In the genomic region with DNA sequence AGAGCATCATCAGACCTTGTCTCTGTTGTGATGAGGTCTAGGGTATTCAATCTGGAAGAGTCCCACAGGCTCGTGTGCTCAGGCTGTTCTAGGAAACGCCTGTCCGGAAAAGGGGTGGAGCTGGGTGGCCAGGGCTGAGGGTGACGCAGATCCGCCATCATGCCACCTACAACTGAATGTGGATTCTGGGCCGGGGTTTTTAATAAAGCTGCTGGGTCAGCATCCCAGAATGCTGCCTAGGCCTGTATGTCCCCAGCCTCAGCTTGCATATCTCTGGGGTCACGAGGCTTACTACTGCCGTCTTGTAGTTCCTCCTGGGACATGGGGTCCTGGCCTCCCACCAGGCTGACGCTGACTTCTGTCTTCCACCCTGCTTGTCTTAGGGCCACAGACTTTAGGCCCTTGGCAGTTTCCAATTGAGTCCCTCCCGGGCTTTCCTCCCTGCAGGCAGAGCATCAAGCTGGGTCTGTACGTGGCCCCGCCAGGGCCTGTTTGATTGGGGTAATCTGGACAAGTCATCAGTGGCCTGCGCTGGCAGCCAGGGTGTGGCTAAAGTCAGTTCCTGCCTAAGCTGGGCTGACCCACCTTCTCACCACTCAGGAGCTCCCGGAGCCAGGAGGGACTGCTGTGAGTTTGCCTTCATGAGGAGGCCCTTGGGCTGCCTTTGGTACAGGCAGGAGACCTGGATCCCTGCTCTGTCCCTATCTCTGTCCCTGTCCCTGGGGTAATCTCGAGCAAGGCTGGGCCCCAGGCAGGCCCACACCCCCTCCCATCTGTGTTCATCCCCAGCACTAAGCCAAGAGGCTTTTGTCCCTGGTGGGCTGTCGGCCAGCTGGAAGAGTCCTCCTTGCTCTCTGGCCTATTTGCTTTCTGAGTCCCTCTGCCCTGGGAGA, we compare ENCODE assay signal across 8 cellular contexts.
A peak's percentile ranks its signal among the peaks of the same experiment; 100 is the strongest.
DNase-seq lines count a peak whose midpoint lies in the region; ATAC-seq and TF ChIP-seq lines count a peak whose summit lies in the region.

No MANE protein-coding gene starts in this region.

- no peaks in the 10 kb centered on the region for H3K9me3 Mint-ChIP-seq in activated CD4-positive, alpha-beta memory T cell treated with anti-CD3 and anti-CD28 coated beads, Interleukin-2, amount 10 ng/mL, durations not matched to agents 7 days and 5 days
- no peaks in the 10 kb centered on the region for H3K9me3 Mint-ChIP-seq in activated CD4-positive, alpha-beta memory T cell treated with anti-CD3 and anti-CD28 coated beads for 36 hours
- H3K9me3 Mint-ChIP-seq in type B pancreatic cell, result no peaks in the 10 kb centered on the region

- H3K27me3 Mint-ChIP-seq in activated CD4-positive, alpha-beta memory T cell treated with anti-CD3 and anti-CD28 coated beads, Interleukin-2, amount 10 ng/mL, durations not matched to agents 7 days and 5 days, result no peaks in the 10 kb centered on the region
- H3K27me3 Mint-ChIP-seq in activated CD4-positive, alpha-beta memory T cell treated with anti-CD3 and anti-CD28 coated beads for 36 hours, result no peaks in the 10 kb centered on the region
- no peaks in the 10 kb centered on the region for H3K27me3 Mint-ChIP-seq in type B pancreatic cell

- H2AFZ ChIP-seq in mesenchymal stem cell (ENCODE audit: low read depth, low read length), result no peak overlapping the region

- intact Hi-C loops in activated CD4-positive, alpha-beta memory T cell treated with anti-CD3 and anti-CD28 coated beads for 36 hours (cut with micrococcal nuclease), result no loop called here
- intact Hi-C loops in colonic mucosa (cut with DNase I), result no loop called here

- peaks cover 65% of the 10 kb centered on the region for H3K4me1 Mint-ChIP-seq in activated CD4-positive, alpha-beta memory T cell treated with anti-CD3 and anti-CD28 coated beads, Interleukin-2, amount 10 ng/mL, durations not matched to agents 7 days and 5 days
- peaks cover 47% of the 10 kb centered on the region for H3K4me1 Mint-ChIP-seq in activated CD4-positive, alpha-beta memory T cell treated with anti-CD3 and anti-CD28 coated beads for 36 hours (ENCODE audit: low read depth)
- peaks cover 27% of the 10 kb centered on the region for H3K4me1 Mint-ChIP-seq in type B pancreatic cell (ENCODE audit: unreplicated experiment)

- no peak overlapping the region for H4K8ac ChIP-seq in mesenchymal stem cell (ENCODE audit: low read length)

- H2BK5ac ChIP-seq in mesenchymal stem cell (ENCODE audit: low read depth, low read length, poor library complexity, severe bottlenecking), result no peak overlapping the region

- H4K91ac ChIP-seq in mesenchymal stem cell (ENCODE audit: low read length), result peak overlapping the region; percentile 99

- no peak overlapping the region for H3K4me3 Mint-ChIP-seq in activated CD4-positive, alpha-beta memory T cell treated with anti-CD3 and anti-CD28 coated beads, Interleukin-2, amount 10 ng/mL, durations not matched to agents 7 days and 5 days
- H3K4me3 Mint-ChIP-seq in activated CD4-positive, alpha-beta memory T cell treated with anti-CD3 and anti-CD28 coated beads for 36 hours, result no peak overlapping the region
- no peak overlapping the region for H3K4me3 Mint-ChIP-seq in type B pancreatic cell

- no peak overlapping the region for H3K23ac ChIP-seq in mesenchymal stem cell (ENCODE audit: low read length in 2 of 2)

- peak overlapping the region in 1 of 2 experiments; percentile 31 for H3K14ac ChIP-seq in mesenchymal stem cell (ENCODE audit: low read length in 2 of 2)

- H2AK5ac ChIP-seq in mesenchymal stem cell (ENCODE audit: low read length, severe bottlenecking), result peak overlapping the region; percentile 42

- H3K4ac ChIP-seq in mesenchymal stem cell (ENCODE audit: low read depth in 1 of 2, low read length in 2 of 2), result peak overlapping the region; percentile 1 to 75

- H3K27ac Mint-ChIP-seq in activated CD4-positive, alpha-beta memory T cell treated with anti-CD3 and anti-CD28 coated beads, Interleukin-2, amount 10 ng/mL, durations not matched to agents 7 days and 5 days, result peak overlapping the region; percentile 81
- no peak overlapping the region for H3K27ac Mint-ChIP-seq in activated CD4-positive, alpha-beta memory T cell treated with anti-CD3 and anti-CD28 coated beads for 36 hours
- H3K27ac Mint-ChIP-seq in type B pancreatic cell, result peak overlapping the region; percentile 87

- peak overlapping the region; percentile 65 to 77 for H2BK12ac ChIP-seq in mesenchymal stem cell (ENCODE audit: low read length in 2 of 2)

- no peaks in the 10 kb centered on the region for H3K36me3 Mint-ChIP-seq in activated CD4-positive, alpha-beta memory T cell treated with anti-CD3 and anti-CD28 coated beads, Interleukin-2, amount 10 ng/mL, durations not matched to agents 7 days and 5 days (ENCODE audit: low read depth)
- H3K36me3 Mint-ChIP-seq in activated CD4-positive, alpha-beta memory T cell treated with anti-CD3 and anti-CD28 coated beads for 36 hours, result no peaks in the 10 kb centered on the region
- H3K36me3 Mint-ChIP-seq in type B pancreatic cell, result peaks cover 4% of the 10 kb centered on the region

- H3K4me2 ChIP-seq in mesenchymal stem cell (ENCODE audit: low read length, poor library complexity, severe bottlenecking), result no peak overlapping the region

- DNase-seq in activated CD4-positive, alpha-beta memory T cell treated with anti-CD3 and anti-CD28 coated beads, Interleukin-2, amount 10 ng/mL, durations not matched to agents 7 days and 5 days, result no peak
- DNase-seq in activated CD4-positive, alpha-beta memory T cell treated with anti-CD3 and anti-CD28 coated beads for 36 hours, result no peak
- DNase-seq in colonic mucosa (peak; percentile 69), mesenchymal stem cell (peak; percentile 30), type B pancreatic cell (ENCODE audit: extremely low spot score, unreplicated experiment) (no peak), kidney glomerular epithelial cell (lab: John Stamatoyannopoulos, UW) (no peak), ecto neural progenitor cell (ENCODE audit: low spot score) (no peak)

- H3K18ac ChIP-seq in mesenchymal stem cell (ENCODE audit: low read depth in 1 of 2, low read length in 2 of 2), result peak overlapping the region; percentile 86 to 97

- WGBS in mesenchymal stem cell, result 81% methylated on average over 15 of the region's 16 CpGs

- no peak for TF ChIP-seq CTCF in colonic mucosa (IDR thresholded peaks at IDR 0.05)
- no peak for TF ChIP-seq CTCF in type B pancreatic cell (conservative IDR thresholded peaks at IDR 0.05)

- no peak for ATAC-seq in HG02884 (IDR thresholded peaks at IDR 0.05; ENCODE audit: unreplicated experiment)

- H3K9ac ChIP-seq in colonic mucosa (ENCODE audit: low read depth in 2 of 2, low read length in 2 of 2) (peak overlapping the region; percentile 38 to 58), mesenchymal stem cell (ENCODE audit: low read length) (peak overlapping the region; percentile 68)

- no peaks in the 10 kb centered on the region for H3K27me3 ChIP-seq in colonic mucosa
- H3K27me3 ChIP-seq in mesenchymal stem cell (ENCODE audit: control insufficient read depth in 1 of 2, insufficient read depth in 1 of 2, low read length in 2 of 2), result no peaks in the 10 kb centered on the region

- H2BK15ac ChIP-seq in mesenchymal stem cell (ENCODE audit: low read depth, poor library complexity, severe bottlenecking), result peak overlapping the region; percentile 4

- POLR2A ChIA-PET in activated CD4-positive, alpha-beta memory T cell treated with anti-CD3 and anti-CD28 coated beads, Interleukin-2, amount 10 ng/mL, durations not matched to agents 7 days and 5 days (lab: Charles Lee), result interaction anchor here (1.3 to 3.2 kb wide), 2 partner anchors 10 to 12 kb away, joined by 3 to 30 read pairs; no protein-coding TSS in a partner anchor
- POLR2A ChIA-PET in activated CD4-positive, alpha-beta memory T cell treated with anti-CD3 and anti-CD28 coated beads for 36 hours (lab: Charles Lee), result no interaction called here

- H3K9me3 ChIP-seq in colonic mucosa (no peaks in the 10 kb centered on the region), mesenchymal stem cell (ENCODE audit: control insufficient read depth, low read length) (no peaks in the 10 kb centered on the region)

- H2BK120ac ChIP-seq in mesenchymal stem cell (ENCODE audit: low read depth, low read length), result no peak overlapping the region

- H3K79me1 ChIP-seq in mesenchymal stem cell (replicated peaks; ENCODE audit: low read length, poor library complexity, severe bottlenecking), result peaks cover 25% of the 10 kb centered on the region

- H3K36me3 ChIP-seq in colonic mucosa (no peaks in the 10 kb centered on the region), mesenchymal stem cell (ENCODE audit: control insufficient read depth in 1 of 2, insufficient read depth in 2 of 2, low read depth in 1 of 2, low read length in 2 of 2) (peaks cover 35 to 61% of the 10 kb centered on the region in 2 experiments)

- H3K4me1 ChIP-seq in colonic mucosa, result peaks cover 34% of the 10 kb centered on the region
- H3K4me1 ChIP-seq in mesenchymal stem cell (ENCODE audit: control insufficient read depth, insufficient read depth, low read depth, low read length), result peaks cover 88% of the 10 kb centered on the region

- H3K4me3 ChIP-seq in colonic mucosa (no peak overlapping the region), mesenchymal stem cell (ENCODE audit: insufficient read depth in 1 of 2, low read depth in 1 of 2, low read length in 2 of 2) (peak overlapping the region in 1 of 2 experiments; percentile 42)

- H3K27ac ChIP-seq in colonic mucosa, result peak overlapping the region; percentile 69
- peak overlapping the region; percentile 79 for H3K27ac ChIP-seq in mesenchymal stem cell (ENCODE audit: low read length, poor library complexity, severe bottlenecking)

- CTCF ChIA-PET in activated CD4-positive, alpha-beta memory T cell treated with anti-CD3 and anti-CD28 coated beads, Interleukin-2, amount 10 ng/mL, durations not matched to agents 7 days and 5 days (lab: Charles Lee), result interaction anchor here (1.3 kb wide), 3 partner anchors 10 to 47 kb away, joined by 3 to 7 read pairs (median 4); no protein-coding TSS in a partner anchor
- CTCF ChIA-PET in activated CD4-positive, alpha-beta memory T cell treated with anti-CD3 and anti-CD28 coated beads for 36 hours (lab: Charles Lee), result no interaction called here

Comparison
In these comparisons a context has a peak if more than half of its experiments do, and no peak if none do; other contexts are left out.
1. DNase-seq: peak in colonic mucosa (single experiment) and mesenchymal stem cell (single experiment); none in activated CD4-positive, alpha-beta memory T cell treated with anti-CD3 and anti-CD28 coated beads, Interleukin-2, amount 10 ng/mL, durations not matched to agents 7 days and 5 days (single experiment), activated CD4-positive, alpha-beta memory T cell treated with anti-CD3 and anti-CD28 coated beads for 36 hours (single experiment), type B pancreatic cell (single experiment), kidney glomerular epithelial cell (single experiment) and ecto neural progenitor cell (single experiment).